In genomic region chr6:80183019-80183418, GRCh38 we compare ENCODE assay signal across 35 cellular contexts.
"Had no signal": no experiment of that assay in that cellular context is flagged by ENCODE, and none has a peak within 500 bp of the region (broad histone marks: within the 10 kb centered on the region; RNA-seq: fewer than 3 reads in every experiment).

No MANE protein-coding gene starts in this region.

- H3K27me3 ChIP-seq: adrenal gland, ascending aorta, cardiac muscle cell, dorsolateral prefrontal cortex, gastroesophageal sphincter, heart left ventricle, left lung, neutrophil, ovary, vagina had no signal

- H3K9me3 ChIP-seq: adrenal gland, ascending aorta, left lung, lower lobe of right lung, neutrophil, ovary, thoracic aorta, vagina had no signal

- H3K27ac Mint-ChIP-seq: activated naive CD8-positive, alpha-beta T cell treated with anti-CD3 and anti-CD28 coated beads for 36 hours; brain; naive B cell; nephron progenitor cell; progenitor cell of endocrine pancreas; stimulated activated effector memory CD8-positive, alpha-beta T cell treated with anti-CD3 and anti-CD28 coated beads, Interleukin-12 subunit alpha, Interleukin-12 subunit beta, amount 100 ng/mL, for 72 hours; stimulated activated naive CD8-positive, alpha-beta T cell treated with anti-CD3 and anti-CD28 coated beads, Interleukin-15, Interleukin-2, amounts not matched to agents 100 ng/mL and 50 ng/mL, for 24 hours; type B pancreatic cell had no signal

- H3K9me3 Mint-ChIP-seq: stimulated activated effector memory CD8-positive, alpha-beta T cell treated with anti-CD3 and anti-CD28 coated beads, Interleukin-12 subunit alpha, Interleukin-12 subunit beta, amount 100 ng/mL, for 72 hours; type B pancreatic cell had no signal

- H3K4me3 Mint-ChIP-seq: activated naive CD8-positive, alpha-beta T cell treated with anti-CD3 and anti-CD28 coated beads for 36 hours; brain; naive B cell; nephron progenitor cell; stimulated activated effector memory CD8-positive, alpha-beta T cell treated with anti-CD3 and anti-CD28 coated beads, Interleukin-12 subunit alpha, Interleukin-12 subunit beta, amount 100 ng/mL, for 72 hours; stimulated activated naive CD8-positive, alpha-beta T cell treated with anti-CD3 and anti-CD28 coated beads, Interleukin-15, Interleukin-2, amounts not matched to agents 100 ng/mL and 50 ng/mL, for 24 hours; type B pancreatic cell had no signal

- H3K4me1 Mint-ChIP-seq: activated naive CD8-positive, alpha-beta T cell treated with anti-CD3 and anti-CD28 coated beads for 36 hours; brain; naive B cell; nephron progenitor cell; stimulated activated effector memory CD8-positive, alpha-beta T cell treated with anti-CD3 and anti-CD28 coated beads, Interleukin-12 subunit alpha, Interleukin-12 subunit beta, amount 100 ng/mL, for 72 hours had no signal

- FAIRE-seq: small intestine had no signal

- ATAC-seq: gastroesophageal sphincter; heart left ventricle; left lung; lower lobe of right lung; sciatic nerve; stimulated activated effector memory CD8-positive, alpha-beta T cell treated with anti-CD3 and anti-CD28 coated beads, Interleukin-12 subunit alpha, Interleukin-12 subunit beta, amount 100 ng/mL, for 72 hours had no signal

- H3K27ac ChIP-seq: adrenal gland, ascending aorta, coronary artery, dorsolateral prefrontal cortex, gastroesophageal sphincter, heart left ventricle, left lung, lower lobe of right lung, neutrophil, ovary, thoracic aorta, vagina had no signal

- DNase-seq: activated CD4-positive, alpha-beta T cell treated with anti-CD3 and anti-CD28 coated beads for 4 hours; activated CD4-positive, alpha-beta T cell treated with anti-CD3 and anti-CD28 coated beads, Interleukin-2, amount 50 U/mL, for 4 hours; activated CD4-positive, CD25-positive, alpha-beta regulatory T cell; activated effector memory CD4-positive, alpha-beta T cell treated with Interleukin-2 at 50 U/mL for 16 hours; activated naive CD4-positive, alpha-beta T cell treated with Interleukin-2 at 50 U/mL for 16 hours; activated naive CD8-positive, alpha-beta T cell treated with anti-CD3 and anti-CD28 coated beads for 36 hours; activated T-cell treated with anti-CD3 and anti-CD28 coated beads for 4 hours; adrenal gland; cerebellar nuclear complex; dorsolateral prefrontal cortex; effector memory CD4-positive, alpha-beta T cell; erythroblast; heart left ventricle; hypothalamus; left lung; lower lobe of right lung; naive B cell; nephron progenitor cell; ovary; retina; small intestine; stimulated activated CD4-positive, alpha-beta T cell treated with anti-CD3 and anti-CD28 coated beads, Interleukin-4, amount 100 ng/mL, for 24 hours had no signal

- H3K4me3 ChIP-seq: adrenal gland, ascending aorta, cardiac muscle cell, coronary artery, dorsolateral prefrontal cortex, gastroesophageal sphincter, heart left ventricle, left lung, lower lobe of right lung, ovary, thoracic aorta, vagina had no signal

- H3K27me3 Mint-ChIP-seq: activated naive CD8-positive, alpha-beta T cell treated with anti-CD3 and anti-CD28 coated beads for 36 hours; brain; naive B cell; progenitor cell of endocrine pancreas; stimulated activated naive CD8-positive, alpha-beta T cell treated with anti-CD3 and anti-CD28 coated beads, Interleukin-15, Interleukin-2, amounts not matched to agents 100 ng/mL and 50 ng/mL, for 24 hours; type B pancreatic cell had no signal

- H3K36me3 ChIP-seq: adrenal gland, ascending aorta, cardiac muscle cell, gastroesophageal sphincter, heart left ventricle, left lung, lower lobe of right lung, neutrophil, ovary, thoracic aorta had no signal

- H3K36me3 Mint-ChIP-seq: stimulated activated effector memory CD8-positive, alpha-beta T cell treated with anti-CD3 and anti-CD28 coated beads, Interleukin-12 subunit alpha, Interleukin-12 subunit beta, amount 100 ng/mL, for 72 hours had no signal

- H3K4me1 ChIP-seq: adrenal gland, ascending aorta, gastroesophageal sphincter, heart left ventricle, left lung, lower lobe of right lung, vagina had no signal
